Comparison of ENCODE assay signal across 9 cellular contexts in genomic region chr11:10351768-10352641, GRCh38. TPM values are rescaled to one million over a fixed set of nuclear protein-coding genes. Genes with fewer than 3 reads are reported as not detected.
DNase-seq lines count a peak whose midpoint lies in the region; ATAC-seq lines count a peak whose summit lies in the region.
"Had no signal": no experiment of that assay in that cellular context is flagged by ENCODE, and none has a peak within 500 bp of the region (broad histone marks: within the 10 kb centered on the region; RNA-seq: fewer than 3 reads in every experiment).

No MANE protein-coding gene starts in this region.

- H3K36me3 ChIP-seq in CD4-positive, alpha-beta memory T cell (ENCODE audit: insufficient read depth, low read length) = no peaks in the 10 kb centered on the region

- no peak for ATAC-seq in activated CD8-positive, alpha-beta T cell treated with anti-CD3 and anti-CD28 coated beads, Interleukin-2, amount 10 ng/mL, durations not matched to agents 7 days and 5 days
- ATAC-seq in GM21825 (IDR thresholded peaks at IDR 0.05; ENCODE audit: unreplicated experiment) = no peak

- no peaks in the 10 kb centered on the region for H3K9me3 ChIP-seq in CD4-positive, alpha-beta memory T cell (ENCODE audit: control insufficient read depth in 1 of 2, low read length in 2 of 2)

- no peaks in the 10 kb centered on the region for H3K27me3 ChIP-seq in CD4-positive, alpha-beta memory T cell (ENCODE audit: insufficient read depth, low read length)

- no peak overlapping the region for H3K4me3 ChIP-seq in CD4-positive, alpha-beta memory T cell (ENCODE audit: low read length in 2 of 2)

- CTCF ChIA-PET in CD4-positive, alpha-beta memory T cell (lab: Charles Lee; ENCODE audit: partially characterized antibody) = no interaction called here
- CTCF ChIA-PET in activated CD4-positive, alpha-beta memory T cell treated with anti-CD3 and anti-CD28 coated beads, Interleukin-2, amount 10 ng/mL, durations not matched to agents 7 days and 5 days (lab: Charles Lee) = no interaction called here
- CTCF ChIA-PET in activated CD8-positive, alpha-beta T cell treated with anti-CD3 and anti-CD28 coated beads, Interleukin-2, amount 10 ng/mL, durations not matched to agents 7 days and 5 days (lab: Charles Lee) = no interaction called here

- intact Hi-C loops in CD4-positive, alpha-beta memory T cell (cut with micrococcal nuclease) = no loop called here

- peak; percentile 84 for DNase-seq in COLO668 (lab: John Stamatoyannopoulos, UW; ENCODE audit: unreplicated experiment)
- peak; percentile 90 for DNase-seq in NCI-H345 (lab: John Stamatoyannopoulos, UW)
- no peak for DNase-seq in epithelial cell of prostate (ENCODE audit: low read depth, low spot score)
- DNase-seq in mucosa of gallbladder (ENCODE audit: low spot score) = peak; percentile 86
- DNase-seq in CD4-positive, alpha-beta memory T cell = no peak
- DNase-seq in activated CD4-positive, alpha-beta memory T cell treated with anti-CD3 and anti-CD28 coated beads, Interleukin-2, amount 10 ng/mL, durations not matched to agents 7 days and 5 days = no peak
- DNase-seq in activated CD8-positive, alpha-beta T cell treated with anti-CD3 and anti-CD28 coated beads, Interleukin-2, amount 10 ng/mL, durations not matched to agents 7 days and 5 days = no peak

- H3K9me3 Mint-ChIP-seq in CD4-positive, alpha-beta memory T cell = peaks cover 0 to 2% (median 0%) of the 10 kb centered on the region in 8 donors
- H3K9me3 Mint-ChIP-seq in activated CD4-positive, alpha-beta memory T cell treated with anti-CD3 and anti-CD28 coated beads, Interleukin-2, amount 10 ng/mL, durations not matched to agents 7 days and 5 days = no peaks in the 10 kb centered on the region
- no peaks in the 10 kb centered on the region for H3K9me3 Mint-ChIP-seq in activated CD8-positive, alpha-beta T cell treated with anti-CD3 and anti-CD28 coated beads, Interleukin-2, amount 10 ng/mL, durations not matched to agents 7 days and 5 days (ENCODE audit: insufficient read depth)

- peak overlapping the region; percentile 37 for H3K27ac ChIP-seq in epithelial cell of prostate
- H3K27ac ChIP-seq in CD4-positive, alpha-beta memory T cell (ENCODE audit: low read depth, low read length) = no peak overlapping the region
- H3K27ac ChIP-seq: VCaP had no signal

- POLR2A ChIA-PET in CD4-positive, alpha-beta memory T cell (lab: Charles Lee; ENCODE audit: partially characterized antibody) = no interaction called here
- POLR2A ChIA-PET in activated CD4-positive, alpha-beta memory T cell treated with anti-CD3 and anti-CD28 coated beads, Interleukin-2, amount 10 ng/mL, durations not matched to agents 7 days and 5 days (lab: Charles Lee) = no interaction called here
- POLR2A ChIA-PET in activated CD8-positive, alpha-beta T cell treated with anti-CD3 and anti-CD28 coated beads, Interleukin-2, amount 10 ng/mL, durations not matched to agents 7 days and 5 days (lab: Charles Lee) = no interaction called here

- no peak overlapping the region for H3K27ac Mint-ChIP-seq in CD4-positive, alpha-beta memory T cell
- no peak overlapping the region for H3K27ac Mint-ChIP-seq in activated CD4-positive, alpha-beta memory T cell treated with anti-CD3 and anti-CD28 coated beads, Interleukin-2, amount 10 ng/mL, durations not matched to agents 7 days and 5 days
- H3K27ac Mint-ChIP-seq in activated CD8-positive, alpha-beta T cell treated with anti-CD3 and anti-CD28 coated beads, Interleukin-2, amount 10 ng/mL, durations not matched to agents 7 days and 5 days = no peak overlapping the region

- no peaks in the 10 kb centered on the region for H3K4me1 Mint-ChIP-seq in CD4-positive, alpha-beta memory T cell
- no peaks in the 10 kb centered on the region for H3K4me1 Mint-ChIP-seq in activated CD4-positive, alpha-beta memory T cell treated with anti-CD3 and anti-CD28 coated beads, Interleukin-2, amount 10 ng/mL, durations not matched to agents 7 days and 5 days
- no peaks in the 10 kb centered on the region for H3K4me1 Mint-ChIP-seq in activated CD8-positive, alpha-beta T cell treated with anti-CD3 and anti-CD28 coated beads, Interleukin-2, amount 10 ng/mL, durations not matched to agents 7 days and 5 days (ENCODE audit: low read depth)

- H3K27me3 Mint-ChIP-seq in CD4-positive, alpha-beta memory T cell = peaks cover 17 to 29% of the 10 kb centered on the region in 2 donors
- peaks cover 31% of the 10 kb centered on the region for H3K27me3 Mint-ChIP-seq in activated CD4-positive, alpha-beta memory T cell treated with anti-CD3 and anti-CD28 coated beads, Interleukin-2, amount 10 ng/mL, durations not matched to agents 7 days and 5 days
- peaks cover 27% of the 10 kb centered on the region for H3K27me3 Mint-ChIP-seq in activated CD8-positive, alpha-beta T cell treated with anti-CD3 and anti-CD28 coated beads, Interleukin-2, amount 10 ng/mL, durations not matched to agents 7 days and 5 days (ENCODE audit: low read depth)

- no peak overlapping the region for H3K4me3 Mint-ChIP-seq in CD4-positive, alpha-beta memory T cell
- no peak overlapping the region for H3K4me3 Mint-ChIP-seq in activated CD4-positive, alpha-beta memory T cell treated with anti-CD3 and anti-CD28 coated beads, Interleukin-2, amount 10 ng/mL, durations not matched to agents 7 days and 5 days
- no peak overlapping the region for H3K4me3 Mint-ChIP-seq in activated CD8-positive, alpha-beta T cell treated with anti-CD3 and anti-CD28 coated beads, Interleukin-2, amount 10 ng/mL, durations not matched to agents 7 days and 5 days

- H3K4me1 ChIP-seq in CD4-positive, alpha-beta memory T cell (ENCODE audit: insufficient read depth, low read length) = no peaks in the 10 kb centered on the region

- H3K36me3 Mint-ChIP-seq in CD4-positive, alpha-beta memory T cell = no peaks in the 10 kb centered on the region
- H3K36me3 Mint-ChIP-seq in activated CD4-positive, alpha-beta memory T cell treated with anti-CD3 and anti-CD28 coated beads, Interleukin-2, amount 10 ng/mL, durations not matched to agents 7 days and 5 days (ENCODE audit: low read depth) = no peaks in the 10 kb centered on the region
- no peaks in the 10 kb centered on the region for H3K36me3 Mint-ChIP-seq in activated CD8-positive, alpha-beta T cell treated with anti-CD3 and anti-CD28 coated beads, Interleukin-2, amount 10 ng/mL, durations not matched to agents 7 days and 5 days (ENCODE audit: low read depth)

RNA-seq across cellular contexts. Expression of gene ADM, which starts 47.1 kb away (rescaled TPM):
- total RNA-seq in mucosa of gallbladder = 27.2 TPM
- under 1 TPM; 0.49 to 0.53 TPM for total RNA-seq in CD4-positive, alpha-beta memory T cell
- polyA plus RNA-seq in CD4-positive, alpha-beta memory T cell = under 1 TPM in 1 of 2 donors, not detected in 1; 0.31 TPM
- 10 to 100 TPM; 12.8 to 14.8 TPM for total RNA-seq in activated CD4-positive, alpha-beta memory T cell treated with anti-CD3 and anti-CD28 coated beads, Interleukin-2, amount 10 ng/mL, durations not matched to agents 7 days and 5 days
- 1 to 10 TPM; 3.6 to 3.9 TPM for total RNA-seq in activated CD8-positive, alpha-beta T cell treated with anti-CD3 and anti-CD28 coated beads, Interleukin-2, amount 10 ng/mL, durations not matched to agents 7 days and 5 days

RNA-seq across cellular contexts. Expression of gene SBF2, which starts 58.0 kb away (rescaled TPM):
- 53.1 TPM for total RNA-seq in mucosa of gallbladder
- total RNA-seq in CD4-positive, alpha-beta memory T cell = 10 to 100 TPM; 13.8 to 15.4 TPM
- 1 to 10 TPM in 1 of 2 donors, under 1 TPM in 1; 0.50 to 6.7 TPM for polyA plus RNA-seq in CD4-positive, alpha-beta memory T cell
- total RNA-seq in activated CD4-positive, alpha-beta memory T cell treated with anti-CD3 and anti-CD28 coated beads, Interleukin-2, amount 10 ng/mL, durations not matched to agents 7 days and 5 days = 1 to 10 TPM; 6.4 to 9.0 TPM
- 1 to 10 TPM; 5.1 to 5.9 TPM for total RNA-seq in activated CD8-positive, alpha-beta T cell treated with anti-CD3 and anti-CD28 coated beads, Interleukin-2, amount 10 ng/mL, durations not matched to agents 7 days and 5 days

Comparison
In these comparisons a context has a peak if more than half of its experiments do, and no peak if none do; other contexts are left out.
1. DNase-seq: peak in COLO668 (single experiment), NCI-H345 (single experiment) and mucosa of gallbladder (single experiment); none in epithelial cell of prostate (single experiment), CD4-positive, alpha-beta memory T cell (0 of 5), activated CD4-positive, alpha-beta memory T cell treated with anti-CD3 and anti-CD28 coated beads, Interleukin-2, amount 10 ng/mL, durations not matched to agents 7 days and 5 days (single experiment) and activated CD8-positive, alpha-beta T cell treated with anti-CD3 and anti-CD28 coated beads, Interleukin-2, amount 10 ng/mL, durations not matched to agents 7 days and 5 days (single experiment).